Comparison of ENCODE assay signal across 1 cellular context in the genomic region with DNA sequence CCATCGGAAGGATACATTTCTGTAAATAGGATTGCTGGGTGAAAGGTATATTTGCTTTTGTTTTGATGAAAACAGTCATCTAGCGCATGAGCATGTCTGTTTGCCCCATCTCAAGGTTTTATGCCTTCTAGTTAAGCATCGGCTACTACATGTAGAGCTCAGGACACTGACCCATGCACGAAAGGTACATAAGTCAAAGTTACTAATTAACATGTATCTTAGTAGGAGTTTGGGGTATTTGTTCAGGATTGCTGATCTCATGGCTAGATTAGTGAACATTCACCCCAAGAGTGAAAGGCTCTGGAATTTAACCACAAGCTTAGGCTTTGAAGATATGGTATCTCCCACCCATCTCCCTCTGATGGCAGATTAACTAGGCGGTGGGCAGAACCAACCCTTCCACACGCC.
TF ChIP-seq lines count a peak whose summit lies in the region.

No MANE protein-coding gene starts in this region.

TF ChIP-seq in HepG2, 621 proteins besides CTCF, POLR2A, EP300 and RAD21 (continued from another document and continues in another):
- TF ChIP-seq, protein P1, sequence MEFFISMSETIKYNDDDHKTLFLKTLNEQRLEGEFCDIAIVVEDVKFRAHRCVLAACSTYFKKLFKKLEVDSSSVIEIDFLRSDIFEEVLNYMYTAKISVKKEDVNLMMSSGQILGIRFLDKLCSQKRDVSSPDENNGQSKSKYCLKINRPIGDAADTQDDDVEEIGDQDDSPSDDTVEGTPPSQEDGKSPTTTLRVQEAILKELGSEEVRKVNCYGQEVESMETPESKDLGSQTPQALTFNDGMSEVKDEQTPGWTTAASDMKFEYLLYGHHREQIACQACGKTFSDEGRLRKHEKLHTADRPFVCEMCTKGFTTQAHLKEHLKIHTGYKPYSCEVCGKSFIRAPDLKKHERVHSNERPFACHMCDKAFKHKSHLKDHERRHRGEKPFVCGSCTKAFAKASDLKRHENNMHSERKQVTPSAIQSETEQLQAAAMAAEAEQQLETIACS (CRISPR knock-in tag; IDR thresholded peaks at IDR 0.05): no peak
- TF ChIP-seq ZNF205 (CRISPR knock-in tag; IDR thresholded peaks at IDR 0.05): no peak
- no peak for TF ChIP-seq RBFOX2 (IDR thresholded peaks at IDR 0.05; ENCODE audit: low read depth, low read length)
- TF ChIP-seq ZNF614 (CRISPR knock-in tag; IDR thresholded peaks at IDR 0.05; ENCODE audit: borderline replicate concordance): peak; percentile 77; the same call in 1 of the 2 replicates
- TF ChIP-seq ZNF10 (CRISPR knock-in tag; IDR thresholded peaks at IDR 0.05; ENCODE audit: borderline replicate concordance, low read depth): no peak
- TF ChIP-seq THYN1 (CRISPR knock-in tag; IDR thresholded peaks at IDR 0.05; ENCODE audit: borderline replicate concordance, low read depth): no peak
- 0 out of 2 replicates have a peak, but pooled peaks have one; percentile 60 for TF ChIP-seq NFIC (IDR thresholded peaks at IDR 0.05; ENCODE audit: low read length)
- TF ChIP-seq ZNF776 (CRISPR knock-in tag; IDR thresholded peaks at IDR 0.05): no peak
- no peak for TF ChIP-seq TBX3 (IDR thresholded peaks at IDR 0.05; ENCODE audit: borderline replicate concordance)
- TF ChIP-seq, protein P2, sequence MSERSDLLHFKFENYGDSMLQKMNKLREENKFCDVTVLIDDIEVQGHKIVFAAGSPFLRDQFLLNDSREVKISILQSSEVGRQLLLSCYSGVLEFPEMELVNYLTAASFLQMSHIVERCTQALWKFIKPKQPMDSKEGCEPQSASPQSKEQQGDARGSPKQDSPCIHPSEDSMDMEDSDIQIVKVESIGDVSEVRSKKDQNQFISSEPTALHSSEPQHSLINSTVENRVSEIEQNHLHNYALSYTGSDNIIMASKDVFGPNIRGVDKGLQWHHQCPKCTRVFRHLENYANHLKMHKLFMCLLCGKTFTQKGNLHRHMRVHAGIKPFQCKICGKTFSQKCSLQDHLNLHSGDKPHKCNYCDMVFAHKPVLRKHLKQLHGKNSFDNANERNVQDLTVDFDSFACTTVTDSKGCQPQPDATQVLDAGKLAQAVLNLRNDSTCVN (CRISPR knock-in tag; IDR thresholded peaks at IDR 0.05; ENCODE audit: borderline replicate concordance): no peak
- TF ChIP-seq ZFP1 (CRISPR knock-in tag; IDR thresholded peaks at IDR 0.05): no peak
- TF ChIP-seq EZH2 (conservative IDR thresholded peaks at IDR 0.05; ENCODE audit: low read depth, low read length): no peak
- TF ChIP-seq ZNF343 (CRISPR knock-in tag; IDR thresholded peaks at IDR 0.05): no peak
- TF ChIP-seq ZNF253 (CRISPR knock-in tag; IDR thresholded peaks at IDR 0.05; ENCODE audit: borderline replicate concordance): no peak
- TF ChIP-seq, protein P3, sequence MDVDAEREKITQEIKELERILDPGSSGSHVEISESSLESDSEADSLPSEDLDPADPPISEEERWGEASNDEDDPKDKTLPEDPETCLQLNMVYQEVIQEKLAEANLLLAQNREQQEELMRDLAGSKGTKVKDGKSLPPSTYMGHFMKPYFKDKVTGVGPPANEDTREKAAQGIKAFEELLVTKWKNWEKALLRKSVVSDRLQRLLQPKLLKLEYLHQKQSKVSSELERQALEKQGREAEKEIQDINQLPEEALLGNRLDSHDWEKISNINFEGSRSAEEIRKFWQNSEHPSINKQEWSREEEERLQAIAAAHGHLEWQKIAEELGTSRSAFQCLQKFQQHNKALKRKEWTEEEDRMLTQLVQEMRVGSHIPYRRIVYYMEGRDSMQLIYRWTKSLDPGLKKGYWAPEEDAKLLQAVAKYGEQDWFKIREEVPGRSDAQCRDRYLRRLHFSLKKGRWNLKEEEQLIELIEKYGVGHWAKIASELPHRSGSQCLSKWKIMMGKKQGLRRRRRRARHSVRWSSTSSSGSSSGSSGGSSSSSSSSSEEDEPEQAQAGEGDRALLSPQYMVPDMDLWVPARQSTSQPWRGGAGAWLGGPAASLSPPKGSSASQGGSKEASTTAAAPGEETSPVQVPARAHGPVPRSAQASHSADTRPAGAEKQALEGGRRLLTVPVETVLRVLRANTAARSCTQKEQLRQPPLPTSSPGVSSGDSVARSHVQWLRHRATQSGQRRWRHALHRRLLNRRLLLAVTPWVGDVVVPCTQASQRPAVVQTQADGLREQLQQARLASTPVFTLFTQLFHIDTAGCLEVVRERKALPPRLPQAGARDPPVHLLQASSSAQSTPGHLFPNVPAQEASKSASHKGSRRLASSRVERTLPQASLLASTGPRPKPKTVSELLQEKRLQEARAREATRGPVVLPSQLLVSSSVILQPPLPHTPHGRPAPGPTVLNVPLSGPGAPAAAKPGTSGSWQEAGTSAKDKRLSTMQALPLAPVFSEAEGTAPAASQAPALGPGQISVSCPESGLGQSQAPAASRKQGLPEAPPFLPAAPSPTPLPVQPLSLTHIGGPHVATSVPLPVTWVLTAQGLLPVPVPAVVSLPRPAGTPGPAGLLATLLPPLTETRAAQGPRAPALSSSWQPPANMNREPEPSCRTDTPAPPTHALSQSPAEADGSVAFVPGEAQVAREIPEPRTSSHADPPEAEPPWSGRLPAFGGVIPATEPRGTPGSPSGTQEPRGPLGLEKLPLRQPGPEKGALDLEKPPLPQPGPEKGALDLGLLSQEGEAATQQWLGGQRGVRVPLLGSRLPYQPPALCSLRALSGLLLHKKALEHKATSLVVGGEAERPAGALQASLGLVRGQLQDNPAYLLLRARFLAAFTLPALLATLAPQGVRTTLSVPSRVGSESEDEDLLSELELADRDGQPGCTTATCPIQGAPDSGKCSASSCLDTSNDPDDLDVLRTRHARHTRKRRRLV (CRISPR knock-in tag; IDR thresholded peaks at IDR 0.05): no peak
- no peak for TF ChIP-seq SATB2 (CRISPR knock-in tag; IDR thresholded peaks at IDR 0.05)
- TF ChIP-seq TARDBP (CRISPR knock-in tag; IDR thresholded peaks at IDR 0.05): no peak
- TF ChIP-seq HOXA7 (CRISPR knock-in tag; IDR thresholded peaks at IDR 0.05): no peak
- TF ChIP-seq, protein P4, sequence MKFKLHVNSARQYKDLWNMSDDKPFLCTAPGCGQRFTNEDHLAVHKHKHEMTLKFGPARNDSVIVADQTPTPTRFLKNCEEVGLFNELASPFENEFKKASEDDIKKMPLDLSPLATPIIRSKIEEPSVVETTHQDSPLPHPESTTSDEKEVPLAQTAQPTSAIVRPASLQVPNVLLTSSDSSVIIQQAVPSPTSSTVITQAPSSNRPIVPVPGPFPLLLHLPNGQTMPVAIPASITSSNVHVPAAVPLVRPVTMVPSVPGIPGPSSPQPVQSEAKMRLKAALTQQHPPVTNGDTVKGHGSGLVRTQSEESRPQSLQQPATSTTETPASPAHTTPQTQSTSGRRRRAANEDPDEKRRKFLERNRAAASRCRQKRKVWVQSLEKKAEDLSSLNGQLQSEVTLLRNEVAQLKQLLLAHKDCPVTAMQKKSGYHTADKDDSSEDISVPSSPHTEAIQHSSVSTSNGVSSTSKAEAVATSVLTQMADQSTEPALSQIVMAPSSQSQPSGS (CRISPR knock-in tag; IDR thresholded peaks at IDR 0.05): no peak
- TF ChIP-seq, protein P5, sequence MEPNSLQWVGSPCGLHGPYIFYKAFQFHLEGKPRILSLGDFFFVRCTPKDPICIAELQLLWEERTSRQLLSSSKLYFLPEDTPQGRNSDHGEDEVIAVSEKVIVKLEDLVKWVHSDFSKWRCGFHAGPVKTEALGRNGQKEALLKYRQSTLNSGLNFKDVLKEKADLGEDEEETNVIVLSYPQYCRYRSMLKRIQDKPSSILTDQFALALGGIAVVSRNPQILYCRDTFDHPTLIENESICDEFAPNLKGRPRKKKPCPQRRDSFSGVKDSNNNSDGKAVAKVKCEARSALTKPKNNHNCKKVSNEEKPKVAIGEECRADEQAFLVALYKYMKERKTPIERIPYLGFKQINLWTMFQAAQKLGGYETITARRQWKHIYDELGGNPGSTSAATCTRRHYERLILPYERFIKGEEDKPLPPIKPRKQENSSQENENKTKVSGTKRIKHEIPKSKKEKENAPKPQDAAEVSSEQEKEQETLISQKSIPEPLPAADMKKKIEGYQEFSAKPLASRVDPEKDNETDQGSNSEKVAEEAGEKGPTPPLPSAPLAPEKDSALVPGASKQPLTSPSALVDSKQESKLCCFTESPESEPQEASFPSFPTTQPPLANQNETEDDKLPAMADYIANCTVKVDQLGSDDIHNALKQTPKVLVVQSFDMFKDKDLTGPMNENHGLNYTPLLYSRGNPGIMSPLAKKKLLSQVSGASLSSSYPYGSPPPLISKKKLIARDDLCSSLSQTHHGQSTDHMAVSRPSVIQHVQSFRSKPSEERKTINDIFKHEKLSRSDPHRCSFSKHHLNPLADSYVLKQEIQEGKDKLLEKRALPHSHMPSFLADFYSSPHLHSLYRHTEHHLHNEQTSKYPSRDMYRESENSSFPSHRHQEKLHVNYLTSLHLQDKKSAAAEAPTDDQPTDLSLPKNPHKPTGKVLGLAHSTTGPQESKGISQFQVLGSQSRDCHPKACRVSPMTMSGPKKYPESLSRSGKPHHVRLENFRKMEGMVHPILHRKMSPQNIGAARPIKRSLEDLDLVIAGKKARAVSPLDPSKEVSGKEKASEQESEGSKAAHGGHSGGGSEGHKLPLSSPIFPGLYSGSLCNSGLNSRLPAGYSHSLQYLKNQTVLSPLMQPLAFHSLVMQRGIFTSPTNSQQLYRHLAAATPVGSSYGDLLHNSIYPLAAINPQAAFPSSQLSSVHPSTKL (CRISPR knock-in tag; IDR thresholded peaks at IDR 0.05): peak; percentile 79
- TF ChIP-seq ZNF256 (CRISPR knock-in tag; conservative IDR thresholded peaks at IDR 0.05): no peak
- TF ChIP-seq, protein P6, sequence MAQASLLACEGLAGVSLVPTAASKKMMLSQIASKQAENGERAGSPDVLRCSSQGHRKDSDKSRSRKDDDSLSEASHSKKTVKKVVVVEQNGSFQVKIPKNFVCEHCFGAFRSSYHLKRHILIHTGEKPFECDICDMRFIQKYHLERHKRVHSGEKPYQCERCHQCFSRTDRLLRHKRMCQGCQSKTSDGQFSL (CRISPR knock-in tag; IDR thresholded peaks at IDR 0.05): no peak
- TF ChIP-seq ZFP62 (CRISPR knock-in tag; IDR thresholded peaks at IDR 0.05): no peak
- TF ChIP-seq ZNF816 (CRISPR knock-in tag; IDR thresholded peaks at IDR 0.05; ENCODE audit: borderline replicate concordance): no peak
- peak; percentile 47 for TF ChIP-seq SKI (IDR thresholded peaks at IDR 0.05; ENCODE audit: partially characterized antibody)
- TF ChIP-seq ZNF572 (CRISPR knock-in tag; IDR thresholded peaks at IDR 0.05): no peak
- TF ChIP-seq, protein P7, sequence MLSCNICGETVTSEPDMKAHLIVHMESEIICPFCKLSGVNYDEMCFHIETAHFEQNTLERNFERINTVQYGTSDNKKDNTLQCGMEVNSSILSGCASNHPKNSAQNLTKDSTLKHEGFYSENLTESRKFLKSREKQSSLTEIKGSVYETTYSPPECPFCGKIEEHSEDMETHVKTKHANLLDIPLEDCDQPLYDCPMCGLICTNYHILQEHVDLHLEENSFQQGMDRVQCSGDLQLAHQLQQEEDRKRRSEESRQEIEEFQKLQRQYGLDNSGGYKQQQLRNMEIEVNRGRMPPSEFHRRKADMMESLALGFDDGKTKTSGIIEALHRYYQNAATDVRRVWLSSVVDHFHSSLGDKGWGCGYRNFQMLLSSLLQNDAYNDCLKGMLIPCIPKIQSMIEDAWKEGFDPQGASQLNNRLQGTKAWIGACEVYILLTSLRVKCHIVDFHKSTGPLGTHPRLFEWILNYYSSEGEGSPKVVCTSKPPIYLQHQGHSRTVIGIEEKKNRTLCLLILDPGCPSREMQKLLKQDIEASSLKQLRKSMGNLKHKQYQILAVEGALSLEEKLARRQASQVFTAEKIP (CRISPR knock-in tag; IDR thresholded peaks at IDR 0.05; ENCODE audit: borderline replicate concordance): no peak
- TF ChIP-seq, protein P8, sequence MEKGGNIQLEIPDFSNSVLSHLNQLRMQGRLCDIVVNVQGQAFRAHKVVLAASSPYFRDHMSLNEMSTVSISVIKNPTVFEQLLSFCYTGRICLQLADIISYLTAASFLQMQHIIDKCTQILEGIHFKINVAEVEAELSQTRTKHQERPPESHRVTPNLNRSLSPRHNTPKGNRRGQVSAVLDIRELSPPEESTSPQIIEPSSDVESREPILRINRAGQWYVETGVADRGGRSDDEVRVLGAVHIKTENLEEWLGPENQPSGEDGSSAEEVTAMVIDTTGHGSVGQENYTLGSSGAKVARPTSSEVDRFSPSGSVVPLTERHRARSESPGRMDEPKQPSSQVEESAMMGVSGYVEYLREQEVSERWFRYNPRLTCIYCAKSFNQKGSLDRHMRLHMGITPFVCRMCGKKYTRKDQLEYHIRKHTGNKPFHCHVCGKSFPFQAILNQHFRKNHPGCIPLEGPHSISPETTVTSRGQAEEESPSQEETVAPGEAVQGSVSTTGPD (CRISPR knock-in tag; IDR thresholded peaks at IDR 0.05): no peak
- TF ChIP-seq PHF5A (CRISPR knock-in tag; IDR thresholded peaks at IDR 0.05; ENCODE audit: low read depth, unreplicated experiment): no peak
- TF ChIP-seq, protein P9, sequence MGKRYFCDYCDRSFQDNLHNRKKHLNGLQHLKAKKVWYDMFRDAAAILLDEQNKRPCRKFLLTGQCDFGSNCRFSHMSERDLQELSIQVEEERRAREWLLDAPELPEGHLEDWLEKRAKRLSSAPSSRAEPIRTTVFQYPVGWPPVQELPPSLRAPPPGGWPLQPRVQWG (CRISPR knock-in tag; IDR thresholded peaks at IDR 0.05; ENCODE audit: borderline replicate concordance, low read depth): no peak
- no peak for TF ChIP-seq ZSCAN20 (CRISPR knock-in tag; IDR thresholded peaks at IDR 0.05; ENCODE audit: borderline replicate concordance)
- TF ChIP-seq ZNF749 (CRISPR knock-in tag; IDR thresholded peaks at IDR 0.05; ENCODE audit: borderline replicate concordance): no peak
- TF ChIP-seq, protein P10, sequence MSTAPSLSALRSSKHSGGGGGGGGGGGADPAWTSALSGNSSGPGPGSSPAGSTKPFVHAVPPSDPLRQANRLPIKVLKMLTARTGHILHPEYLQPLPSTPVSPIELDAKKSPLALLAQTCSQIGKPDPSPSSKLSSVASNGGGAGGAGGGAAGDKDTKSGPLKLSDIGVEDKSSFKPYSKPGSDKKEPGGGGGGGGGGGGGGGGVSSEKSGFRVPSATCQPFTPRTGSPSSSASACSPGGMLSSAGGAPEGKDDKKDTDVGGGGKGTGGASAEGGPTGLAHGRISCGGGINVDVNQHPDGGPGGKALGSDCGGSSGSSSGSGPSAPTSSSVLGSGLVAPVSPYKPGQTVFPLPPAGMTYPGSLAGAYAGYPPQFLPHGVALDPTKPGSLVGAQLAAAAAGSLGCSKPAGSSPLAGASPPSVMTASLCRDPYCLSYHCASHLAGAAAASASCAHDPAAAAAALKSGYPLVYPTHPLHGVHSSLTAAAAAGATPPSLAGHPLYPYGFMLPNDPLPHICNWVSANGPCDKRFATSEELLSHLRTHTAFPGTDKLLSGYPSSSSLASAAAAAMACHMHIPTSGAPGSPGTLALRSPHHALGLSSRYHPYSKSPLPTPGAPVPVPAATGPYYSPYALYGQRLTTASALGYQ (CRISPR knock-in tag; IDR thresholded peaks at IDR 0.05): no peak
- no peak for TF ChIP-seq HIVEP1 (CRISPR knock-in tag; IDR thresholded peaks at IDR 0.05)
